Comparison of ENCODE assay signal across 17 cellular contexts in genomic region chr9:81417885-81418284, GRCh38.
A peak's percentile ranks its signal among the peaks of the same experiment; 100 is the strongest.
DNase-seq lines count a peak whose midpoint lies in the region; ATAC-seq and TF ChIP-seq lines count a peak whose summit lies in the region.
"Had no signal": no experiment of that assay in that cellular context is flagged by ENCODE, and none has a peak within 500 bp of the region (broad histone marks: within the 10 kb centered on the region; RNA-seq: fewer than 3 reads in every experiment).

No MANE protein-coding gene starts in this region.

- intact Hi-C loops in psoas muscle (cut with DNase I): loop anchor here in 1 of 2 donors (5.0 kb wide), 2 partner anchors 44 to 269 kb away; partner anchors contain the start of gene TLE1
- intact Hi-C loops in stomach (cut with DNase I; ENCODE audit: low total_unique reads): no loop called here

- no peak for TF ChIP-seq POLR2A in stomach (IDR thresholded peaks at IDR 0.05)

- TF ChIP-seq CTCF in psoas muscle (IDR thresholded peaks at IDR 0.05) (no peak), stomach (IDR thresholded peaks at IDR 0.05) (no peak)

- H3K4me3 ChIP-seq in SJCRH30: no peak overlapping the region
- H3K4me3 ChIP-seq in psoas muscle: no peak overlapping the region
- H3K4me3 ChIP-seq in stomach: no peak overlapping the region
- H3K4me3 ChIP-seq: GM23338 had no signal

- ATAC-seq in psoas muscle: no peak
- ATAC-seq: GM23338, HCT116, HepG2 had no signal

- no peaks in the 10 kb centered on the region for H3K27me3 ChIP-seq in SJCRH30
- H3K27me3 ChIP-seq in psoas muscle (ENCODE audit: insufficient read depth in 3 of 3, low read length in 2 of 3): no peaks in the 10 kb centered on the region
- no peaks in the 10 kb centered on the region for H3K27me3 ChIP-seq in stomach
- H3K27me3 ChIP-seq: BE2C had no signal

- DNase-seq in NCI-H526 (lab: John Stamatoyannopoulos, UW) (peak; percentile 24 to 34), SJCRH30 (no peak), psoas muscle (no peak), stomach (no peak), kidney tubule cell (ENCODE audit: low spot score) (no peak), substantia nigra (lab: John Stamatoyannopoulos, UW) (no peak)
- no peak for DNase-seq in activated T-cell treated with anti-CD3 and anti-CD28 coated beads, Interleukin-2, amount 50 U/mL, for 48 hours
- DNase-seq: ACHN; BE2C; C1 segment of cervical spinal cord; CD4-positive, CD25-positive, alpha-beta regulatory T cell; GF-D8; H7; HFFc6 had no signal

- peaks cover 18% of the 10 kb centered on the region for H3K9me3 ChIP-seq in SJCRH30 (replicated peaks)
- no peaks in the 10 kb centered on the region for H3K9me3 ChIP-seq in psoas muscle
- no peaks in the 10 kb centered on the region for H3K9me3 ChIP-seq in stomach
- H3K9me3 ChIP-seq: BE2C had no signal

- TF ChIP-seq EP300 in stomach (IDR thresholded peaks at IDR 0.05): no peak

- peaks cover 27% of the 10 kb centered on the region for H3K4me1 ChIP-seq in SJCRH30
- H3K4me1 ChIP-seq in psoas muscle: peaks cover 22% of the 10 kb centered on the region
- peaks cover 7 to 16% (median 13%) of the 10 kb centered on the region in 4 donors for H3K4me1 ChIP-seq in stomach

- H3K36me3 ChIP-seq in SJCRH30 (no peaks in the 10 kb centered on the region), psoas muscle (ENCODE audit: insufficient read depth in 1 of 2, low read depth in 1 of 2) (no peaks in the 10 kb centered on the region), stomach (no peaks in the 10 kb centered on the region)
- H3K36me3 ChIP-seq: BE2C had no signal

- peak overlapping the region; percentile 65 for H3K27ac ChIP-seq in SJCRH30
- H3K27ac ChIP-seq in psoas muscle: peak overlapping the region; percentile 81
- peak overlapping the region in 3 of 5 donors; percentile 1 to 61 (median 46) for H3K27ac ChIP-seq in stomach
- no peak overlapping the region for H3K27ac ChIP-seq in substantia nigra (ENCODE audit: low read depth, low read length, poor library complexity, severe bottlenecking)

Comparison
In these comparisons a context has a peak if more than half of its experiments do, and no peak if none do; other contexts are left out.
1. DNase-seq: peak in NCI-H526 (2 of 2); none in SJCRH30 (0 of 2), psoas muscle (0 of 2), stomach (single experiment), kidney tubule cell (single experiment), activated T-cell treated with anti-CD3 and anti-CD28 coated beads, Interleukin-2, amount 50 U/mL, for 48 hours (0 of 2) and substantia nigra (0 of 49).